In the genomic region with DNA sequence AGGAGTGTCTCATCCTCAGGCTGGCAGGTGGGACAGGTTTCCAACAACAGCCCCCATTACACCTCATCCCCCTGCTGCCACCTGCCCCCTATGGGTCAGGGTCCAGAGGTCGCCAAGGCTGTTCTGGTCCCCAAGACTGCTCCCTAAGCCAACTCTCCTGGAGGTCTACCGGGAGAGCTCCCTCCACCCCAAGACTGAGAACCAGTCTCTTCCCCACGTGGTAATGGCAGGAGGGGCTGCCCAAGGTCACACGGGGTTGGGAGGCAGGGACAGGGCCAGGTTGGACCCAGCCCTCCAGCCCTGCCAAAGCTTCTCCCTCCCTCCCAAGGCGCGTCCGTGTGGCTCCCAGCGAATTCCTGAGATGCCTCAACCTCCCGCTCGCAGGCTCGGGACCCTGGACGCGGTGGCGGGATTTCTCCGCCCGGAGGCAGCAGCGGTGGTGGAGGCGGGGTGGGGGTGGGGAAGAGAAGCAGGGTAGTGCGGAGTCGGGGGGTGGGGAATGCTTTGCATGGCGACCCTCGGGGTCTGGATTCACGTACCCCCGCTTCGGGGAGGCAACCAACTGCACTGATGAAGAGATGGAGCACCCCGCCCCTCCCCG, we compare ENCODE assay signal across 9 cellular contexts.
DNase-seq lines count a peak whose midpoint lies in the region; TF ChIP-seq lines count a peak whose summit lies in the region.
"Had no signal": no experiment of that assay in that cellular context is flagged by ENCODE, and none has a peak within 500 bp of the region (broad histone marks: within the 10 kb centered on the region; RNA-seq: fewer than 3 reads in every experiment).

No MANE protein-coding gene starts in this region.

- DNase-seq in DMS 273 (lab: John Stamatoyannopoulos, UW; ENCODE audit: unreplicated experiment) (peak; percentile 41), DMS 273 treated with DMSO at 0.1 percent for 48 hours (lab: John Stamatoyannopoulos, UW) (no peak), adrenal gland (peak in 5 of 7 donors; percentile 49 to 68 (median 67)), islet precursor cell (peak; percentile 95), suprapubic skin (ENCODE audit: low spot score in 2 of 2) (peak in 1 of 2 donors; percentile 67), NCI-H2196 treated with DMSO at 0.1 percent for 48 hours (lab: John Stamatoyannopoulos, UW; ENCODE audit: unreplicated experiment) (no peak), lower leg skin (ENCODE audit: low spot score in 2 of 2) (no peak)
- no peak for DNase-seq in effector CD4-positive, alpha-beta T cell

- H3K4me3 ChIP-seq in adrenal gland (peak overlapping the region in 2 of 4 donors; percentile 42 to 64), suprapubic skin (peak overlapping the region; percentile 73), lower leg skin (ENCODE audit: low read depth, poor library complexity, severe bottlenecking) (no peak overlapping the region)

- TF ChIP-seq EP300 in suprapubic skin (IDR thresholded peaks at IDR 0.05), result no peak

- H3K4me1 ChIP-seq in adrenal gland (replicated peaks in 1 of 2) (peaks cover 23 to 48% of the 10 kb centered on the region in 2 donors), suprapubic skin (peaks cover 20% of the 10 kb centered on the region)

- peak in 1 of 6 experiments; percentile 15 for TF ChIP-seq CTCF in adrenal gland (IDR thresholded peaks at IDR 0.05)
- TF ChIP-seq CTCF in suprapubic skin (IDR thresholded peaks at IDR 0.05), result no peak
- TF ChIP-seq CTCF in lower leg skin (IDR thresholded peaks at IDR 0.05), result no peak

- H3K36me3 ChIP-seq in adrenal gland (replicated peaks in 1 of 2) (no peaks in the 10 kb centered on the region), suprapubic skin (no peaks in the 10 kb centered on the region)

- H3K27me3 ChIP-seq in adrenal gland (no peaks in the 10 kb centered on the region), suprapubic skin (no peaks in the 10 kb centered on the region)

- H3K9me3 ChIP-seq in adrenal gland (replicated peaks in 1 of 3) (no peaks in the 10 kb centered on the region), suprapubic skin (no peaks in the 10 kb centered on the region)

- TF ChIP-seq POLR2A in adrenal gland (IDR thresholded peaks at IDR 0.05), result no peak
- TF ChIP-seq POLR2A in suprapubic skin (IDR thresholded peaks at IDR 0.05), result no peak
- TF ChIP-seq POLR2A in lower leg skin (IDR thresholded peaks at IDR 0.05), result no peak

- intact Hi-C loops in adrenal gland (cut with DNase I) (no loop called here), lower leg skin (cut with DNase I; ENCODE audit: low total_unique reads) (no loop called here)

- H3K27ac ChIP-seq in adrenal gland, result peak overlapping the region; percentile 8 to 96 (median 93)
- peak overlapping the region; percentile 12 for H3K27ac ChIP-seq in suprapubic skin
- H3K27ac ChIP-seq: 22Rv1 had no signal

- WGBS in adrenal gland, 4 donors, result 0 to 7% (median 3%) methylated on average over 2 to 27 of the region's 27 CpGs
- 10% methylated on average over 2 of the region's 27 CpGs for WGBS in suprapubic skin
- WGBS in lower leg skin, 2 donors, result 4 to 10% methylated on average over 10 to 13 of the region's 27 CpGs

Comparison
In these comparisons a context has a peak if more than half of its experiments do, and no peak if none do; other contexts are left out.
1. DNase-seq: peak in DMS 273 (single experiment), adrenal gland (5 of 7) and islet precursor cell (single experiment); none in DMS 273 treated with DMSO at 0.1 percent for 48 hours (single experiment), effector CD4-positive, alpha-beta T cell (single experiment), NCI-H2196 treated with DMSO at 0.1 percent for 48 hours (single experiment) and lower leg skin (0 of 2).